1 cellular context compared by ENCODE assay signal in the genomic region with DNA sequence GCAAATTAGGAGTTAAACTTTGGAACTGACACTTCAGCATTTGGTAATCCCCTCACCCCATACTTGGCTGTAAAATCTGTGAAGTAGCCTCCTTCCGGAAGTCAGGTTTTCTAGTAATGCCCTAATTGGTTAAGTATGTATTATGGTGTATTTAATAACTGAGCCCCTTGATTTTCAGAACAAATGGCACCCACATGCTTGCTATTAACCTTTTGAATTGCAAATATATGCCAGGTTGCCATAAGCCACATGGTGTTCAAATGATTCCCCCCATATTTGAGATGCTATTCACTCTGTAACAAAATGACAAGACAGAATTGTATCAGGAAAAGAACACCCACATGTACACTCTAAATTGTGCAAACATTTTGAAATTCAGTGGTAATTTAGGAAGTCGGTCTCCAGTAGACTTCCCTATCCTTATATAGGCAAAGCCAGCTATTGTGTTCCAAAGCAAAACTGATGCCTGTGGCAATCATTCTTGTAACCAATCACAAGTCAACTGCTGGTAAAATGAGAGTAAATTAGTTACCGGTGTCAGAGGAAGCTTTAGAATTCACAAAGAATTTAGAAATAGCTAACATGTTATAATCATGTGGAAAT.
TF ChIP-seq lines count a peak whose summit lies in the region.

No MANE protein-coding gene starts in this region.

TF ChIP-seq in WTC11, 78 proteins besides CTCF, POLR2A, EP300 and RAD21 (continued from another document):
- TF ChIP-seq, protein P1, sequence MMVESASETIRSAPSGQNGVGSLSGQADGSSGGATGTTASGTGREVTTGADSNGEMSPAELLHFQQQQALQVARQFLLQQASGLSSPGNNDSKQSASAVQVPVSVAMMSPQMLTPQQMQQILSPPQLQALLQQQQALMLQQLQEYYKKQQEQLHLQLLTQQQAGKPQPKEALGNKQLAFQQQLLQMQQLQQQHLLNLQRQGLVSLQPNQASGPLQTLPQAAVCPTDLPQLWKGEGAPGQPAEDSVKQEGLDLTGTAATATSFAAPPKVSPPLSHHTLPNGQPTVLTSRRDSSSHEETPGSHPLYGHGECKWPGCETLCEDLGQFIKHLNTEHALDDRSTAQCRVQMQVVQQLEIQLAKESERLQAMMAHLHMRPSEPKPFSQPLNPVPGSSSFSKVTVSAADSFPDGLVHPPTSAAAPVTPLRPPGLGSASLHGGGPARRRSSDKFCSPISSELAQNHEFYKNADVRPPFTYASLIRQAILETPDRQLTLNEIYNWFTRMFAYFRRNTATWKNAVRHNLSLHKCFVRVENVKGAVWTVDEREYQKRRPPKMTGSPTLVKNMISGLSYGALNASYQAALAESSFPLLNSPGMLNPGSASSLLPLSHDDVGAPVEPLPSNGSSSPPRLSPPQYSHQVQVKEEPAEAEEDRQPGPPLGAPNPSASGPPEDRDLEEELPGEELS (CRISPR knock-in tag; IDR thresholded peaks at IDR 0.05): no peak
- TF ChIP-seq EMX1 (CRISPR knock-in tag; IDR thresholded peaks at IDR 0.05) (no peak), NR2C2 (CRISPR knock-in tag; IDR thresholded peaks at IDR 0.05) (no peak), ESRRA (CRISPR knock-in tag; IDR thresholded peaks at IDR 0.05; ENCODE audit: borderline replicate concordance) (no peak), TCF7 (CRISPR knock-in tag; IDR thresholded peaks at IDR 0.05; ENCODE audit: low read depth) (no peak)
- TF ChIP-seq, protein P2, sequence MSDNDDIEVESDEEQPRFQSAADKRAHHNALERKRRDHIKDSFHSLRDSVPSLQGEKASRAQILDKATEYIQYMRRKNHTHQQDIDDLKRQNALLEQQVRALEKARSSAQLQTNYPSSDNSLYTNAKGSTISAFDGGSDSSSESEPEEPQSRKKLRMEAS (CRISPR knock-in tag; IDR thresholded peaks at IDR 0.05): no peak
- TF ChIP-seq, protein P3, sequence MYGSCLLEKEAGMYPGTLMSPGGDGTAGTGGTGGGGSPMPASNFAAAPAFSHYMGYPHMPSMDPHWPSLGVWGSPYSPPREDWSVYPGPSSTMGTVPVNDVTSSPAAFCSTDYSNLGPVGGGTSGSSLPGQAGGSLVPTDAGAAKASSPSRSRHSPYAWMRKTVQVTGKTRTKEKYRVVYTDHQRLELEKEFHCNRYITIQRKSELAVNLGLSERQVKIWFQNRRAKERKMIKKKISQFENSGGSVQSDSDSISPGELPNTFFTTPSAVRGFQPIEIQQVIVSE (CRISPR knock-in tag; IDR thresholded peaks at IDR 0.05; ENCODE audit: borderline replicate concordance): no peak
